Comparison of ENCODE assay signal across 17 cellular contexts in genomic region chr10:113496124-113496523, GRCh38. TPM values are rescaled to one million over a fixed set of nuclear protein-coding genes. Genes with fewer than 3 reads are reported as not detected.
DNase-seq lines count a peak whose midpoint lies in the region; ATAC-seq and TF ChIP-seq lines count a peak whose summit lies in the region.
"Had no signal": no experiment of that assay in that cellular context is flagged by ENCODE, and none has a peak within 500 bp of the region (broad histone marks: within the 10 kb centered on the region; RNA-seq: fewer than 3 reads in every experiment).

No MANE protein-coding gene starts in this region.

- H3K27me3 ChIP-seq in rectal smooth muscle tissue (ENCODE audit: control insufficient read depth, insufficient read depth, low read length) (no peaks in the 10 kb centered on the region), upper lobe of left lung (no peaks in the 10 kb centered on the region)

- no peaks in the 10 kb centered on the region for H3K9me3 ChIP-seq in upper lobe of left lung

- WGBS in upper lobe of left lung, 2 donors = 56 to 70% methylated on average over 12 of the region's 12 CpGs

- H3K27ac ChIP-seq in rectal smooth muscle tissue (ENCODE audit: low read depth, low read length) = no peak overlapping the region
- H3K27ac ChIP-seq in upper lobe of left lung = peak overlapping the region in 3 of 4 donors; percentile 23 to 30 (median 28)

- no peaks in the 10 kb centered on the region for H3K36me3 ChIP-seq in rectal smooth muscle tissue (ENCODE audit: control insufficient read depth, insufficient read depth, low read length)
- H3K36me3 ChIP-seq in upper lobe of left lung = no peaks in the 10 kb centered on the region

- TF ChIP-seq CTCF in upper lobe of left lung (IDR thresholded peaks at IDR 0.05) = no peak

- no peak overlapping the region for H3K9ac ChIP-seq in rectal smooth muscle tissue (ENCODE audit: low read length)

- ATAC-seq in upper lobe of left lung (ENCODE audit: low FRiP score in 2 of 2) (no peak), GM21737 (IDR thresholded peaks at IDR 0.05; ENCODE audit: unreplicated experiment) (no peak)

- peaks cover 15% of the 10 kb centered on the region for H3K4me1 ChIP-seq in rectal smooth muscle tissue (ENCODE audit: control insufficient read depth, insufficient read depth, low read length)
- H3K4me1 ChIP-seq in upper lobe of left lung = peaks cover 24 to 48% (median 39%) of the 10 kb centered on the region in 4 donors

- DNase-seq in GM03348 (ENCODE audit: low spot score) (peak; percentile 69), islet precursor cell (peak; percentile 41), upper lobe of left lung (peak in 1 of 2 donors; percentile 17), middle frontal gyrus (ENCODE audit: extremely low spot score, low spot score) (no peak)
- no peak for DNase-seq in activated effector memory CD4-positive, alpha-beta T cell treated with anti-CD3 and anti-CD28 coated beads, Interleukin-2, amount 50 U/mL, for 16 hours
- DNase-seq: ACHN; CD8-positive, alpha-beta memory T cell; DND-41; GF-D8; GOT3; MV-4-11; NCI-H1436; NCI-H2081; NCI-H524 treated with DMSO at 0.1 percent for 48 hours; NK-92 treated with Interleukin-12 subunit alpha and Interleukin-12 subunit beta, amount 100 ng/mL, for 24 hours had no signal

- H3K4me3 ChIP-seq in rectal smooth muscle tissue (ENCODE audit: low read length) = peak overlapping the region; percentile 8
- no peak overlapping the region for H3K4me3 ChIP-seq in upper lobe of left lung

- TF ChIP-seq POLR2A in upper lobe of left lung (IDR thresholded peaks at IDR 0.05) = no peak

- TF ChIP-seq EP300 in upper lobe of left lung (IDR thresholded peaks at IDR 0.05) = no peak

RNA-seq across cellular contexts. Expression of gene HABP2, which starts 56.7 kb away (rescaled TPM):
- 10 to 100 TPM in 1 of 6 donors, 1 to 10 TPM in 1, under 1 TPM in 2, not detected in 2; 0.15 to 10.3 (median 1.3) TPM for total RNA-seq in upper lobe of left lung
- total RNA-seq: CD8-positive, alpha-beta memory T cell had no signal

Comparison
In these comparisons a context has a peak if more than half of its experiments do, and no peak if none do; other contexts are left out.
1. DNase-seq: peak in GM03348 (single experiment) and islet precursor cell (single experiment); none in activated effector memory CD4-positive, alpha-beta T cell treated with anti-CD3 and anti-CD28 coated beads, Interleukin-2, amount 50 U/mL, for 16 hours (single experiment) and middle frontal gyrus (single experiment).